ENCODE assay signal across 8 cellular contexts in genomic region chr9:121598167-121599000, GRCh38. TPM values are rescaled to one million over a fixed set of nuclear protein-coding genes. Genes with fewer than 3 reads are reported as not detected.
DNase-seq lines count a peak whose midpoint lies in the region; ATAC-seq and TF ChIP-seq lines count a peak whose summit lies in the region.

No MANE protein-coding gene starts in this region.

- DNase-seq in AG10803 (ENCODE audit: low read depth), result peak; percentile 85
- DNase-seq in NT2/D1 (ENCODE audit: low read depth, low spot score), result peak; percentile 91
- peak; percentile 55 for DNase-seq in fibroblast of the aortic adventitia (ENCODE audit: low read depth)
- DNase-seq in Karpas-422, result no peak

- H3K9me2 ChIP-seq in neural cell (ENCODE audit: insufficient read depth, low read length), result no peaks in the 10 kb centered on the region
- H3K9me2 ChIP-seq in Karpas-422 (replicated peaks; ENCODE audit: insufficient read depth, low read length), result no peaks in the 10 kb centered on the region

- ATAC-seq in GM18907 (IDR thresholded peaks at IDR 0.05; ENCODE audit: unreplicated experiment) (no peak), HG02870 (IDR thresholded peaks at IDR 0.05; ENCODE audit: unreplicated experiment) (no peak), GM19324 (IDR thresholded peaks at IDR 0.05; ENCODE audit: low FRiP score, unreplicated experiment) (no peak)

- H3K9ac ChIP-seq in NT2/D1 (ENCODE audit: insufficient read length, low read depth), result peak overlapping the region; percentile 91
- no peak overlapping the region for H3K9ac ChIP-seq in neural cell (ENCODE audit: low read length)
- H3K9ac ChIP-seq in Karpas-422 (ENCODE audit: low read length), result no peak overlapping the region

- no peaks in the 10 kb centered on the region for H4K20me1 ChIP-seq in neural cell (ENCODE audit: insufficient read depth)
- no peaks in the 10 kb centered on the region for H4K20me1 ChIP-seq in Karpas-422 (ENCODE audit: insufficient read depth, low read depth, low read length)

- H3K36me3 ChIP-seq in NT2/D1 (ENCODE audit: insufficient read depth, insufficient read length, low read length) (no peaks in the 10 kb centered on the region), neural cell (ENCODE audit: insufficient read depth, low read length) (no peaks in the 10 kb centered on the region), Karpas-422 (ENCODE audit: insufficient read depth, low read length) (no peaks in the 10 kb centered on the region)

- H3F3A ChIP-seq in neural cell (ENCODE audit: insufficient read depth, low read length, poor library complexity, severe bottlenecking), result no peaks in the 10 kb centered on the region

- no peak overlapping the region for H2AFZ ChIP-seq in neural cell (ENCODE audit: low read depth, low read length)
- H2AFZ ChIP-seq in Karpas-422 (ENCODE audit: low read length), result no peak overlapping the region

- H3K4me3 ChIP-seq in AG10803 (ENCODE audit: low read length), result peak overlapping the region; percentile 49
- peak overlapping the region; percentile 75 for H3K4me3 ChIP-seq in NT2/D1 (ENCODE audit: insufficient read length, low read depth)
- no peak overlapping the region for H3K4me3 ChIP-seq in fibroblast of the aortic adventitia (ENCODE audit: low read depth, low read length)
- H3K4me3 ChIP-seq in neural cell (ENCODE audit: low read length), result peak overlapping the region; percentile 68
- no peak overlapping the region for H3K4me3 ChIP-seq in Karpas-422 (ENCODE audit: low read length)

- TF ChIP-seq RAD21 in neural cell (conservative IDR thresholded peaks at IDR 0.05), result no peak

- peaks cover 18% of the 10 kb centered on the region for H3K27me3 ChIP-seq in NT2/D1 (ENCODE audit: insufficient read depth, insufficient read length)
- peaks cover 36% of the 10 kb centered on the region for H3K27me3 ChIP-seq in neural cell (ENCODE audit: insufficient read depth, low read depth, low read length)
- no peaks in the 10 kb centered on the region for H3K27me3 ChIP-seq in Karpas-422 (ENCODE audit: low read length)

- TF ChIP-seq EP300 in neural cell (conservative IDR thresholded peaks at IDR 0.05; ENCODE audit: poor library complexity, severe bottlenecking), result no peak

- no peak overlapping the region for H3K27ac ChIP-seq in neural cell (ENCODE audit: low read length)
- H3K27ac ChIP-seq in Karpas-422 (ENCODE audit: low read length), result no peak overlapping the region

- no peaks in the 10 kb centered on the region for H3K79me2 ChIP-seq in neural cell (replicated peaks; ENCODE audit: insufficient read depth, low read length)
- H3K79me2 ChIP-seq in Karpas-422 (ENCODE audit: low read length), result no peaks in the 10 kb centered on the region

- peaks cover 15% of the 10 kb centered on the region for H3K9me3 ChIP-seq in NT2/D1 (ENCODE audit: insufficient read depth, low read length)
- peaks cover 11% of the 10 kb centered on the region for H3K9me3 ChIP-seq in neural cell (ENCODE audit: low read length)
- no peaks in the 10 kb centered on the region for H3K9me3 ChIP-seq in Karpas-422 (ENCODE audit: low read length)

- H3K4me2 ChIP-seq in neural cell (ENCODE audit: low read length), result no peak overlapping the region
- no peak overlapping the region for H3K4me2 ChIP-seq in Karpas-422 (ENCODE audit: low read depth, low read length, poor library complexity, severe bottlenecking)

- H3K4me1 ChIP-seq in NT2/D1 (ENCODE audit: insufficient read depth, insufficient read length), result peaks cover 15% of the 10 kb centered on the region
- no peaks in the 10 kb centered on the region for H3K4me1 ChIP-seq in Karpas-422 (ENCODE audit: low read length)

- TF ChIP-seq CTCF in AG10803 (conservative IDR thresholded peaks at IDR 0.05; ENCODE audit: low read length) (peak; percentile 58), fibroblast of the aortic adventitia (IDR thresholded peaks at IDR 0.05; ENCODE audit: insufficient read depth, low read length) (peak; percentile 35), neural cell (IDR thresholded peaks at IDR 0.05; ENCODE audit: poor library complexity, severe bottlenecking) (no peak)

TF ChIP-seq in neural cell, 6 proteins besides CTCF, POLR2A, EP300 and RAD21:
- TF ChIP-seq SMC3 (conservative IDR thresholded peaks at IDR 0.05; ENCODE audit: poor library complexity) (no peak), POLR2AphosphoS5 (IDR thresholded peaks at IDR 0.05) (no peak), MXI1 (conservative IDR thresholded peaks at IDR 0.05; ENCODE audit: poor library complexity, severe bottlenecking) (no peak), EZH2 (IDR thresholded peaks at IDR 0.05; ENCODE audit: borderline replicate concordance, insufficient read depth, low read length, poor library complexity, severe bottlenecking) (no peak), REST (IDR thresholded peaks at IDR 0.05; ENCODE audit: borderline replicate concordance) (no peak), TAF1 (IDR thresholded peaks at IDR 0.05; ENCODE audit: low read depth) (no peak)

RNA-seq across cellular contexts. Expression of gene DAB2IP, which starts 53.0 kb away (rescaled TPM):
- total RNA-seq in fibroblast of the aortic adventitia (ENCODE audit: low replicate concordance), result 11.4 and 17.4 TPM in 2 replicates
- polyA plus RNA-seq in neural cell, result 17.3 and 24.8 TPM in 2 replicates
- 29.0 and 31.4 TPM in 2 replicates for polyA minus RNA-seq in neural cell
- total RNA-seq in Karpas-422 (2014; rRNA removed; shearing (Covaris generic); ENCODE audit: low replicate concordance), result 0.18 and 1.3 TPM in 2 replicates

Comparison
In these comparisons a context has a peak if more than half of its experiments do, and no peak if none do; other contexts are left out.
1. H3K4me3 ChIP-seq: peak in AG10803 (single experiment), NT2/D1 (single experiment) and neural cell (single experiment); none in fibroblast of the aortic adventitia (single experiment) and Karpas-422 (single experiment).